ENCODE assay signal across 31 cellular contexts in the genomic region with DNA sequence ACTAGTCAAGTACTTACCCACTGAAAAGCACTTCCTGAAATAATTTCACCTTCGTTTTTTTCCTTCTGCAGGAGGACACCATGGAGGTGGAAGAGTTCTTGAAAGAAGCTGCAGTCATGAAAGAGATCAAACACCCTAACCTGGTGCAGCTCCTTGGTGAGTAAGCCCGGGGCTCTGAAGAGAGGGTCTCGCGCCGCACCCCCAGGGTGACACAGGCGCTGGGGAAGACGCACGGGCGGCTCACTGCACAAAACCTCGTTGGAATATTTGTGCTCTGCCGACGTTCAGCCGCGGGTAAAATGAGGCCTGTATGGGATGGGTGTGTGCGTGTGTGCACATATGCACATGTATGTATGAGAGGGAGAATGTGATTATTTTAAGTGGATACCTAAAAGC. TPM values are rescaled to one million over a fixed set of nuclear protein-coding genes. Genes with fewer than 3 reads are reported as not detected.
DNase-seq lines count a peak whose midpoint lies in the region; ATAC-seq, FAIRE-seq and TF ChIP-seq lines count a peak whose summit lies in the region.
"Had no signal": no experiment of that assay in that cellular context is flagged by ENCODE, and none has a peak within 500 bp of the region (broad histone marks: within the 10 kb centered on the region; RNA-seq: fewer than 3 reads in every experiment).

No MANE protein-coding gene starts in this region.

- peaks cover 36 to 48% of the 10 kb centered on the region in 2 donors for H3K36me3 Mint-ChIP-seq in stimulated activated naive B cell treated with anti-CD40 and anti-IgM and Interleukin-4, amounts not matched to agents 10 μg/mL and 1 μg/mL and 100 μg/mL, for 72 hours

- WGBS in HepG2 (ENCODE audit: low lambda C conversion rate): 98% methylated on average over 15 of the region's 15 CpGs
- WGBS in gastroesophageal sphincter (ENCODE audit: low coverage in 1 of 2), 2 donors: 80 to 92% methylated on average over 4 to 15 of the region's 15 CpGs

- peak overlapping the region; percentile 79 to 90 for H3K27ac ChIP-seq in right atrium auricular region
- H3K27ac ChIP-seq in HepG2 (ENCODE audit: extremely low read length, insufficient read depth, low read length): peak overlapping the region; percentile 57
- H3K27ac ChIP-seq in gastroesophageal sphincter: peak overlapping the region in 2 of 4 donors; percentile 73 to 80
- H3K27ac ChIP-seq: KMS-11, RWPE1, SK-N-MC had no signal

- no peak for ATAC-seq in HepG2
- no peak for ATAC-seq in stimulated activated naive B cell treated with anti-CD40 and anti-IgM and Interleukin-4, amounts not matched to agents 10 μg/mL and 1 μg/mL and 100 μg/mL, for 72 hours (replicated peaks)
- no peak for ATAC-seq in GM21381 (IDR thresholded peaks at IDR 0.05; ENCODE audit: unreplicated experiment)
- ATAC-seq in gastroesophageal sphincter: no peak
- ATAC-seq in HG03342 (IDR thresholded peaks at IDR 0.05; ENCODE audit: unreplicated experiment): no peak
- ATAC-seq: GM23338, Panc1 had no signal

- DNase-seq in right atrium auricular region (ENCODE audit: low spot score) (no peak), cardiac septum (ENCODE audit: low spot score) (no peak), HepG2 (ENCODE audit: low spot score) (no peak)
- no peak for DNase-seq in stimulated activated naive B cell treated with anti-CD40 and anti-IgM and Interleukin-4, amounts not matched to agents 10 μg/mL and 1 μg/mL and 100 μg/mL, for 72 hours
- DNase-seq: CD4-positive, CD25-positive, alpha-beta regulatory T cell; DMS153; DND-41; H9; HFFc6; MM.1S; NCI-H1048; NCI-H1417; NCI-H1694; NCI-H2081; NCI-H226; NCI-H510A; NCI-H69; SIG-M5 had no signal

- peaks cover 0 to 64% of the 10 kb centered on the region in 2 donors for H3K4me1 ChIP-seq in right atrium auricular region
- peaks cover 24% of the 10 kb centered on the region for H3K4me1 ChIP-seq in HepG2 (ENCODE audit: insufficient read depth, low read length)
- H3K4me1 ChIP-seq in gastroesophageal sphincter: peaks cover 5 to 89% (median 18%) of the 10 kb centered on the region in 3 donors

- no peak overlapping the region for H3K4me2 ChIP-seq in HepG2 (ENCODE audit: low read depth, low read length)
- H3K4me2 ChIP-seq: GM23338, KMS-11 had no signal

- H3K27ac Mint-ChIP-seq in stimulated activated naive B cell treated with anti-CD40 and anti-IgM and Interleukin-4, amounts not matched to agents 10 μg/mL and 1 μg/mL and 100 μg/mL, for 72 hours: peak overlapping the region; percentile 96
- H3K27ac Mint-ChIP-seq: CD4-positive, CD25-positive, alpha-beta regulatory T cell; GM23338; H9; HFFc6; IgD-negative memory B cell had no signal

- no peak for FAIRE-seq in HepG2 (lab: Jason Lieb, UNC)
- FAIRE-seq: GM18507 had no signal

- no peaks in the 10 kb centered on the region for H3K79me2 ChIP-seq in HepG2 (ENCODE audit: insufficient read depth, low read length)

- CTCF ChIA-PET in HepG2 (lab: Yijun Ruan, JAX; ENCODE audit: low intra/inter-chr PET ratio, low total read pairs): no interaction called here

- in situ Hi-C loops in HepG2 (cut with HindIII; ENCODE audit: extremely low pct_ligation_motif_present, low pct_unique_long_range_greater_than_20kb): no loop called here

- TF ChIP-seq POLR2A in HepG2 (IDR thresholded peaks at IDR 0.05; ENCODE audit: insufficient read depth in 1 of 2, low read depth in 2 of 2, low read length in 2 of 2): no peak
- no peak for TF ChIP-seq POLR2A in gastroesophageal sphincter (IDR thresholded peaks at IDR 0.05)

- no peaks in the 10 kb centered on the region for H3K9me3 Mint-ChIP-seq in stimulated activated naive B cell treated with anti-CD40 and anti-IgM and Interleukin-4, amounts not matched to agents 10 μg/mL and 1 μg/mL and 100 μg/mL, for 72 hours
- H3K9me3 Mint-ChIP-seq: CD4-positive, CD25-positive, alpha-beta regulatory T cell; GM23338; H9; HFFc6; IgD-negative memory B cell had no signal

- intact Hi-C loops in cardiac septum (cut with DNase I): no loop called here
- intact Hi-C loops in HepG2 (cut with micrococcal nuclease; ENCODE audit: unreplicated experiment): no loop called here

- no peaks in the 10 kb centered on the region for H3K27me3 ChIP-seq in right atrium auricular region
- no peaks in the 10 kb centered on the region for H3K27me3 ChIP-seq in HepG2 (ENCODE audit: control insufficient read depth in 1 of 2, insufficient read depth in 2 of 2, low read length in 2 of 2)
- no peaks in the 10 kb centered on the region for H3K27me3 ChIP-seq in gastroesophageal sphincter

- H4K20me1 ChIP-seq in HepG2 (ENCODE audit: insufficient read depth, low read length): peaks cover 11% of the 10 kb centered on the region

- no peaks in the 10 kb centered on the region for H3K9me3 ChIP-seq in right atrium auricular region
- no peaks in the 10 kb centered on the region for H3K9me3 ChIP-seq in HepG2 (ENCODE audit: low read length)
- H3K9me3 ChIP-seq in gastroesophageal sphincter: no peaks in the 10 kb centered on the region

- H3K27me3 Mint-ChIP-seq in stimulated activated naive B cell treated with anti-CD40 and anti-IgM and Interleukin-4, amounts not matched to agents 10 μg/mL and 1 μg/mL and 100 μg/mL, for 72 hours: no peaks in the 10 kb centered on the region
- H3K27me3 Mint-ChIP-seq: CD4-positive, CD25-positive, alpha-beta regulatory T cell; IgD-negative memory B cell had no signal

- H3K4me1 Mint-ChIP-seq in stimulated activated naive B cell treated with anti-CD40 and anti-IgM and Interleukin-4, amounts not matched to agents 10 μg/mL and 1 μg/mL and 100 μg/mL, for 72 hours: peaks cover 20 to 26% of the 10 kb centered on the region in 2 donors
- H3K4me1 Mint-ChIP-seq: GM23338, H9 had no signal

- BruUV-seq in HepG2 (replicated peaks; lab: Mats Ljungman, UMichigan): no TSS peak

- H3K36me3 ChIP-seq in right atrium auricular region: peaks cover 38% of the 10 kb centered on the region
- H3K36me3 ChIP-seq in HepG2 (replicated peaks in 1 of 2; ENCODE audit: control insufficient read depth in 1 of 2, insufficient read depth in 2 of 2, low read length in 2 of 2): peaks cover 28 to 74% of the 10 kb centered on the region in 2 experiments
- peaks cover 0 to 69% of the 10 kb centered on the region in 2 donors for H3K36me3 ChIP-seq in gastroesophageal sphincter

- H2AFZ ChIP-seq in HepG2 (ENCODE audit: low read length): no peak overlapping the region
- H2AFZ ChIP-seq: GM23338 had no signal

- H3K4me3 Mint-ChIP-seq in stimulated activated naive B cell treated with anti-CD40 and anti-IgM and Interleukin-4, amounts not matched to agents 10 μg/mL and 1 μg/mL and 100 μg/mL, for 72 hours: peak overlapping the region in 1 of 2 donors; percentile 19
- H3K4me3 Mint-ChIP-seq: CD4-positive, CD25-positive, alpha-beta regulatory T cell; GM23338; H9; HFFc6; IgD-negative memory B cell had no signal

- H3K9ac ChIP-seq in HepG2 (ENCODE audit: insufficient read depth, low read depth, low read length): no peak overlapping the region
- H3K9ac ChIP-seq: KMS-11 had no signal

- H3K4me3 ChIP-seq in right atrium auricular region: no peak overlapping the region
- H3K4me3 ChIP-seq in HepG2 (replicated peaks in 1 of 3; ENCODE audit: insufficient read depth in 1 of 3, low read depth in 2 of 3, low read length in 3 of 3): no peak overlapping the region
- no peak overlapping the region for H3K4me3 ChIP-seq in gastroesophageal sphincter
- H3K4me3 ChIP-seq: GM23338, SK-N-MC had no signal

- POLR2A ChIA-PET in HepG2 (lab: Yijun Ruan, JAX): no interaction called here

- TF ChIP-seq CTCF in right atrium auricular region (IDR thresholded peaks at IDR 0.05): no peak
- no peak for TF ChIP-seq CTCF in HepG2 (CRISPR knock-in tag; IDR thresholded peaks at IDR 0.05)
- no peak for TF ChIP-seq CTCF in gastroesophageal sphincter (IDR thresholded peaks at IDR 0.05)

- TF ChIP-seq RAD21 in HepG2 (CRISPR knock-in tag; IDR thresholded peaks at IDR 0.05): no peak

- TF ChIP-seq EP300 in HepG2 (IDR thresholded peaks at IDR 0.05; ENCODE audit: low read depth in 2 of 2, low read length in 2 of 2) (no peak), HepG2 (CRISPR knock-in tag; IDR thresholded peaks at IDR 0.05; ENCODE audit: borderline replicate concordance) (no peak), gastroesophageal sphincter (IDR thresholded peaks at IDR 0.05) (no peak)

RNA-seq across cellular contexts. Expression of gene QRFP, which starts 24.6 kb away (rescaled TPM):
- total RNA-seq in right atrium auricular region (not detected), cardiac septum (not detected), HepG2 (2016; rRNA removed; fragmentation: Illumina TruSeq; extraction: Trizol) (not detected in 2 replicates), gastroesophageal sphincter (not detected)
- not detected in 2 replicates for total RNA-seq in HepG2 (2016; cell fraction: cytosol; rRNA removed; fragmentation: Illumina TruSeq; extraction: Trizol; ENCODE audit: low read depth)
- not detected in 2 replicates for total RNA-seq in HepG2 (2016; cell fraction: insoluble cytoplasmic fraction; rRNA removed; fragmentation: Illumina TruSeq; extraction: Trizol)
- total RNA-seq in HepG2 (2016; cell fraction: membrane; rRNA removed; fragmentation: Illumina TruSeq; extraction: Trizol): not detected in 2 replicates
- total RNA-seq in HepG2 (2016; cell fraction: nucleus; rRNA removed; fragmentation: Illumina TruSeq; extraction: Trizol): not detected in 2 replicates
- not detected in 2 replicates for polyA plus RNA-seq in HepG2 (2011; rRNA removed)
- not detected in 2 replicates for polyA plus RNA-seq in HepG2 (2011; cell fraction: cytosol; rRNA removed)
- not detected in 2 replicates for polyA plus RNA-seq in HepG2 (2011; cell fraction: nucleus; rRNA removed)
- 0.15 TPM in 1 of 2 replicates, not detected in the other for polyA plus RNA-seq in HepG2 (2012)
- polyA plus RNA-seq in HepG2 (2016; cell fraction: cytosol; fragmentation: Illumina TruSeq; extraction: Trizol; ENCODE audit: low read depth): not detected in 2 replicates
- not detected in 2 replicates for polyA plus RNA-seq in HepG2 (2016; cell fraction: insoluble cytoplasmic fraction; fragmentation: Illumina TruSeq; extraction: Trizol; ENCODE audit: low read depth)
- not detected in 2 replicates for polyA plus RNA-seq in HepG2 (2016; cell fraction: membrane; fragmentation: Illumina TruSeq; extraction: Trizol; ENCODE audit: low read depth)
- not detected in 2 replicates for polyA plus RNA-seq in HepG2 (2016; cell fraction: nucleus; fragmentation: Illumina TruSeq; extraction: Trizol; ENCODE audit: insufficient read depth, low read depth)
- not detected in 2 replicates for polyA minus RNA-seq in HepG2 (2011; rRNA and poly(A)+ RNA removed; ENCODE audit: low replicate concordance)
- not detected in 2 replicates for polyA minus RNA-seq in HepG2 (2011; cell fraction: cytosol; rRNA and poly(A)+ RNA removed)
- not detected in 2 replicates for polyA minus RNA-seq in HepG2 (2011; cell fraction: nucleus; rRNA and poly(A)+ RNA removed)
- total RNA-seq: A172; CD4-positive, CD25-positive, alpha-beta regulatory T cell; GM23338; H9; HFFc6; OCI-LY7 had no signal
- polyA plus RNA-seq: BJ; CD4-positive, CD25-positive, alpha-beta regulatory T cell; GM23338; IgD-negative memory B cell had no signal

RNA-seq across cellular contexts. Expression of gene ABL1, which starts 37.0 kb away (rescaled TPM):
- total RNA-seq in right atrium auricular region (10 to 100 TPM; 26.3 to 38.9 TPM), cardiac septum (38.0 TPM), HepG2 (2016; rRNA removed; fragmentation: Illumina TruSeq; extraction: Trizol) (19.3 and 20.4 TPM in 2 replicates), gastroesophageal sphincter (100 to 1,000 TPM in 3 of 4 donors, 10 to 100 TPM in 1; 81.4 to 147 (median 125) TPM)
- 2.2 and 2.4 TPM in 2 replicates for total RNA-seq in HepG2 (2016; cell fraction: cytosol; rRNA removed; fragmentation: Illumina TruSeq; extraction: Trizol; ENCODE audit: low read depth)
- total RNA-seq in HepG2 (2016; cell fraction: insoluble cytoplasmic fraction; rRNA removed; fragmentation: Illumina TruSeq; extraction: Trizol): 15.8 and 21.7 TPM in 2 replicates
- 9.2 and 9.8 TPM in 2 replicates for total RNA-seq in HepG2 (2016; cell fraction: membrane; rRNA removed; fragmentation: Illumina TruSeq; extraction: Trizol)
- total RNA-seq in HepG2 (2016; cell fraction: nucleus; rRNA removed; fragmentation: Illumina TruSeq; extraction: Trizol): 21.9 and 22.1 TPM in 2 replicates
- polyA plus RNA-seq in HepG2 (2011; rRNA removed): 10.8 and 14.1 TPM in 2 replicates
- 11.9 and 13.3 TPM in 2 replicates for polyA plus RNA-seq in HepG2 (2011; cell fraction: cytosol; rRNA removed)
- 13.6 and 15.9 TPM in 2 replicates for polyA plus RNA-seq in HepG2 (2011; cell fraction: nucleus; rRNA removed)
- polyA plus RNA-seq in HepG2 (2012): 17.7 and 20.4 TPM in 2 replicates
- polyA plus RNA-seq in HepG2 (2016; cell fraction: cytosol; fragmentation: Illumina TruSeq; extraction: Trizol; ENCODE audit: low read depth): 1.8 and 1.9 TPM in 2 replicates
- polyA plus RNA-seq in HepG2 (2016; cell fraction: insoluble cytoplasmic fraction; fragmentation: Illumina TruSeq; extraction: Trizol; ENCODE audit: low read depth): 15.4 and 23.6 TPM in 2 replicates
- polyA plus RNA-seq in HepG2 (2016; cell fraction: membrane; fragmentation: Illumina TruSeq; extraction: Trizol; ENCODE audit: low read depth): 4.9 and 5.1 TPM in 2 replicates
- 30.9 and 34.3 TPM in 2 replicates for polyA plus RNA-seq in HepG2 (2016; cell fraction: nucleus; fragmentation: Illumina TruSeq; extraction: Trizol; ENCODE audit: insufficient read depth, low read depth)
- 34.8 and 80.5 TPM in 2 replicates for polyA minus RNA-seq in HepG2 (2011; rRNA and poly(A)+ RNA removed; ENCODE audit: low replicate concordance)
- polyA minus RNA-seq in HepG2 (2011; cell fraction: cytosol; rRNA and poly(A)+ RNA removed): 19.1 and 20.7 TPM in 2 replicates
- polyA minus RNA-seq in HepG2 (2011; cell fraction: nucleus; rRNA and poly(A)+ RNA removed): 24.1 and 29.0 TPM in 2 replicates
